3 cellular contexts compared by ENCODE assay signal in genomic region chr1:236618507-236618906, GRCh38.
TF ChIP-seq lines count a peak whose summit lies in the region.

No MANE protein-coding gene starts in this region.

TF ChIP-seq in SK-N-SH, 30 proteins besides CTCF, POLR2A, EP300 and RAD21 (continued from another document):
- TF ChIP-seq RXRA (IDR thresholded peaks at IDR 0.05; ENCODE audit: borderline replicate concordance, low read depth) (no peak), USF2 (IDR thresholded peaks at IDR 0.05; ENCODE audit: borderline replicate concordance, low read depth, low read length) (no peak), FOXM1 (IDR thresholded peaks at IDR 0.05; ENCODE audit: low read depth) (no peak), SMC3 (IDR thresholded peaks at IDR 0.05; ENCODE audit: low read depth, low read length) (no peak), FOXJ3 (CRISPR knock-in tag; IDR thresholded peaks at IDR 0.05) (no peak), PBX3 (IDR thresholded peaks at IDR 0.05) (no peak), RFX5 (IDR thresholded peaks at IDR 0.05; ENCODE audit: low read length) (no peak), TAF1 (IDR thresholded peaks at IDR 0.05; ENCODE audit: borderline replicate concordance, low read depth, low read length) (no peak), GABPA (IDR thresholded peaks at IDR 0.05; ENCODE audit: low read depth) (no peak), FOSL2 (IDR thresholded peaks at IDR 0.05; ENCODE audit: borderline replicate concordance, low read depth) (no peak), SIN3A (IDR thresholded peaks at IDR 0.05; ENCODE audit: borderline replicate concordance, low read depth, low read length) (no peak), POLR2AphosphoS5 (IDR thresholded peaks at IDR 0.05; ENCODE audit: low read depth, low read length) (no peak), JUND (IDR thresholded peaks at IDR 0.05) (no peak), NRF1 (IDR thresholded peaks at IDR 0.05; ENCODE audit: low read depth, low read length) (no peak)

TF ChIP-seq in SK-N-SH treated with all-trans-retinoic acid at 6 μM for 48 hours, 23 proteins besides CTCF, POLR2A, EP300 and RAD21:
- TF ChIP-seq CREB5 (CRISPR knock-in tag; IDR thresholded peaks at IDR 0.05; ENCODE audit: low read depth) (no peak), CSDC2 (CRISPR knock-in tag; IDR thresholded peaks at IDR 0.05) (no peak), BACH2 (CRISPR knock-in tag; IDR thresholded peaks at IDR 0.05; ENCODE audit: borderline replicate concordance) (no peak), ARNTL (CRISPR knock-in tag; IDR thresholded peaks at IDR 0.05; ENCODE audit: borderline replicate concordance, low read depth) (no peak), ZFP3 (CRISPR knock-in tag; IDR thresholded peaks at IDR 0.05) (no peak), ZFP30 (CRISPR knock-in tag; IDR thresholded peaks at IDR 0.05) (no peak), SNAI2 (CRISPR knock-in tag; IDR thresholded peaks at IDR 0.05) (no peak), ZNF565 (CRISPR knock-in tag; conservative IDR thresholded peaks at IDR 0.05; ENCODE audit: low read depth) (no peak), ISL1 (CRISPR knock-in tag; IDR thresholded peaks at IDR 0.05) (no peak), RARB (CRISPR knock-in tag; IDR thresholded peaks at IDR 0.05) (no peak)

TF ChIP-seq in endothelial cell of umbilical vein, 7 proteins besides CTCF, POLR2A, EP300 and RAD21 (continued from another document):
- TF ChIP-seq FOS (IDR thresholded peaks at IDR 0.05; ENCODE audit: borderline replicate concordance, insufficient read depth, low read length) (no peak), MAX (IDR thresholded peaks at IDR 0.05; ENCODE audit: insufficient read depth, insufficient read length) (no peak), EZH2 (IDR thresholded peaks at IDR 0.05; ENCODE audit: borderline replicate concordance, low read depth, low read length, severe bottlenecking) (no peak), GATA2 (IDR thresholded peaks at IDR 0.05; ENCODE audit: insufficient read depth, insufficient read length, low read depth, low read length) (no peak), POLR2AphosphoS5 (IDR thresholded peaks at IDR 0.05; ENCODE audit: insufficient read depth, low read depth, low read length) (no peak)
